In genomic region chr4:13248621-13249298, GRCh38 we compare ENCODE assay signal across 14 cellular contexts.
DNase-seq lines count a peak whose midpoint lies in the region; TF ChIP-seq lines count a peak whose summit lies in the region.
"Had no signal": no experiment of that assay in that cellular context is flagged by ENCODE, and none has a peak within 500 bp of the region (broad histone marks: within the 10 kb centered on the region; RNA-seq: fewer than 3 reads in every experiment).

No MANE protein-coding gene starts in this region.

- H3K9ac ChIP-seq in neural progenitor cell = no peak overlapping the region

- no peaks in the 10 kb centered on the region for H3K27me3 ChIP-seq in neural progenitor cell
- H3K27me3 ChIP-seq: gastrocnemius medialis, right atrium auricular region had no signal

- H3K4me1 Mint-ChIP-seq in chondrocyte (ENCODE audit: low read depth) (peaks cover 8% of the 10 kb centered on the region), neural progenitor cell (peaks cover 17% of the 10 kb centered on the region)
- H3K4me1 Mint-ChIP-seq: activated B cell treated with CpG ODN at 0.5 μM for 24 hours; central memory CD8-positive, alpha-beta T cell had no signal

- no peaks in the 10 kb centered on the region for H3K36me3 ChIP-seq in neural progenitor cell
- H3K36me3 ChIP-seq: gastrocnemius medialis, right atrium auricular region had no signal

- H3K36me3 Mint-ChIP-seq in chondrocyte (ENCODE audit: low read depth) (peaks cover 8% of the 10 kb centered on the region), neural progenitor cell (peaks cover 8% of the 10 kb centered on the region)

- no peak overlapping the region for H3K27ac ChIP-seq in neural progenitor cell
- H3K27ac ChIP-seq: gastrocnemius medialis, right atrium auricular region had no signal

- no peak for DNase-seq in GM12865 (ENCODE audit: low read depth)
- DNase-seq in M059J (ENCODE audit: low read depth) = peak; percentile 80
- no peak for DNase-seq in chondrocyte (ENCODE audit: low spot score)
- DNase-seq in neural progenitor cell (ENCODE audit: low spot score) = peak; percentile 32
- DNase-seq in T-helper 2 cell = no peak
- DNase-seq in dermis blood vessel endothelial cell = no peak
- no peak for DNase-seq in NK-92 (lab: John Stamatoyannopoulos, UW; ENCODE audit: unreplicated experiment)
- DNase-seq: activated B cell treated with CpG ODN at 0.5 μM for 24 hours; activated T-cell treated with anti-CD3 and anti-CD28 coated beads, Interleukin-2, amount 50 U/mL, for 48 hours; gastrocnemius medialis; midbrain; NCI-H146 had no signal

- H3K27ac Mint-ChIP-seq in chondrocyte (ENCODE audit: unreplicated experiment) = no peak overlapping the region
- H3K27ac Mint-ChIP-seq in neural progenitor cell = no peak overlapping the region
- H3K27ac Mint-ChIP-seq: activated B cell treated with CpG ODN at 0.5 μM for 24 hours had no signal

- H3K27me3 Mint-ChIP-seq in chondrocyte (ENCODE audit: low read depth) (no peaks in the 10 kb centered on the region), neural progenitor cell (ENCODE audit: insufficient read depth, low read depth) (no peaks in the 10 kb centered on the region)
- H3K27me3 Mint-ChIP-seq: activated B cell treated with CpG ODN at 0.5 μM for 24 hours; central memory CD8-positive, alpha-beta T cell had no signal

- peaks cover 17% of the 10 kb centered on the region for H3K9me3 Mint-ChIP-seq in chondrocyte (ENCODE audit: low read depth)
- H3K9me3 Mint-ChIP-seq in neural progenitor cell = peaks cover 23% of the 10 kb centered on the region

- H2AFZ ChIP-seq in neural progenitor cell (replicated peaks) = no peak overlapping the region

- no peaks in the 10 kb centered on the region for H3K79me2 ChIP-seq in neural progenitor cell (ENCODE audit: low read depth)

- H3K4me3 ChIP-seq in GM12865 (ENCODE audit: low read depth, low read length) (no peak overlapping the region), neural progenitor cell (no peak overlapping the region)
- H3K4me3 ChIP-seq: gastrocnemius medialis, right atrium auricular region had no signal

- no peak overlapping the region for H3K4me3 Mint-ChIP-seq in chondrocyte (ENCODE audit: unreplicated experiment)
- no peak overlapping the region for H3K4me3 Mint-ChIP-seq in neural progenitor cell
- H3K4me3 Mint-ChIP-seq: activated B cell treated with CpG ODN at 0.5 μM for 24 hours; central memory CD8-positive, alpha-beta T cell had no signal

- no peak overlapping the region for H3K4me2 ChIP-seq in neural progenitor cell

- TF ChIP-seq CTCF in GM12865 (IDR thresholded peaks at IDR 0.05; ENCODE audit: insufficient read depth, low read depth, low read length, missing control alignments) (peak; percentile 3), chondrocyte (IDR thresholded peaks at IDR 0.05) (peak; percentile 76), neural progenitor cell (IDR thresholded peaks at IDR 0.05) (peak; percentile 65)

- no peaks in the 10 kb centered on the region for H4K20me1 ChIP-seq in neural progenitor cell (ENCODE audit: low read depth)

- H3K9me3 ChIP-seq in neural progenitor cell (ENCODE audit: low read depth) = no peaks in the 10 kb centered on the region
- H3K9me3 ChIP-seq: gastrocnemius medialis had no signal

- H3F3A ChIP-seq in neural progenitor cell (ENCODE audit: low read depth) = no peaks in the 10 kb centered on the region

- peaks cover 8% of the 10 kb centered on the region for H3K4me1 ChIP-seq in neural progenitor cell
- H3K4me1 ChIP-seq: gastrocnemius medialis, right atrium auricular region had no signal

Comparison
In these comparisons a context has a peak if more than half of its experiments do, and no peak if none do; other contexts are left out.
1. DNase-seq: peak in M059J (single experiment) and neural progenitor cell (single experiment); none in GM12865 (single experiment), chondrocyte (single experiment), T-helper 2 cell (0 of 5), dermis blood vessel endothelial cell (single experiment) and NK-92 (single experiment).
2. CTCF ChIP-seq: peak in every context shown above with its lines; median percentile 76 in chondrocyte; 65 in neural progenitor cell; 3 in GM12865.